In the genomic region with DNA sequence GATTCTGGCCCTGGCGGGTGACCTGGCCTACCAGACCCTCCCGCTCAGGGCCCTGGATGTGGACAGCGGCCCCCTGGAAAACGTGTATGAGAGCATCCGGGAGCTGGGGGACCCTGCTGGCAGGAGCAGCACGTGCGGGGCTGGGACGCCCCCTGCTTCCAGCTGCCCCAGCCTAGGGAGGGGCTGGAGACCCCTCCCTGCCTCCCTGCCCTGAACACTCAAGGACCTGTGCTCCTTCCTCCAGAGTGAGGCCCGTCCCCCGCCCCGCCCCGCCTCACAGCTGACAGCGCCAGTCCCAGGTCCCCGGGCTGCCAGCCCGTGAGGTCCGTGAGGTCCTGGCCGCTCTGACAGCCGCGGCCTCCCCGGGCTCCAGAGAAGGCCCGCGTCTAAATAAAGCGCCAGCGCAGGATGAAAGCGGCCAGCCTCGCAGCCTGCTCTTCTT, we compare ENCODE assay signal across 8 cellular contexts. TPM values are rescaled to one million over a fixed set of nuclear protein-coding genes. Genes with fewer than 3 reads are reported as not detected.
DNase-seq lines count a peak whose midpoint lies in the region; ATAC-seq and TF ChIP-seq lines count a peak whose summit lies in the region.

No MANE protein-coding gene starts in this region.

- no peak for ATAC-seq in activated CD8-positive, alpha-beta memory T cell treated with anti-CD3 and anti-CD28 coated beads, Interleukin-2, amount 10 ng/mL, durations not matched to agents 7 days and 5 days
- no peak for ATAC-seq in GM21423 (IDR thresholded peaks at IDR 0.05; ENCODE audit: unreplicated experiment)
- no peak for ATAC-seq in GM18519 (IDR thresholded peaks at IDR 0.05; ENCODE audit: low FRiP score, unreplicated experiment)

- no peak overlapping the region for H3K27ac Mint-ChIP-seq in activated CD8-positive, alpha-beta memory T cell treated with anti-CD3 and anti-CD28 coated beads, Interleukin-2, amount 10 ng/mL, durations not matched to agents 7 days and 5 days

- H3K27ac ChIP-seq in cardiac muscle cell = peak overlapping the region; percentile 74

- DNase-seq in activated CD8-positive, alpha-beta memory T cell treated with anti-CD3 and anti-CD28 coated beads, Interleukin-2, amount 10 ng/mL, durations not matched to agents 7 days and 5 days = peak; percentile 57
- DNase-seq in activated CD8-positive, alpha-beta memory T cell treated with anti-CD3 and anti-CD28 coated beads for 24 hours = no peak
- DNase-seq in activated T-cell treated with anti-CD3 and anti-CD28 coated beads, Interleukin-2, amount 50 U/mL, for 48 hours = peak; percentile 49 to 58
- DNase-seq in cardiac muscle cell (ENCODE audit: low read depth in 1 of 2, low spot score in 1 of 2) (peak; percentile 29 to 87), renal cortical epithelial cell (ENCODE audit: low read depth) (peak; percentile 7), NCI-H1930 (lab: John Stamatoyannopoulos, UW) (no peak)

- no peaks in the 10 kb centered on the region for H3K27me3 Mint-ChIP-seq in activated CD8-positive, alpha-beta memory T cell treated with anti-CD3 and anti-CD28 coated beads, Interleukin-2, amount 10 ng/mL, durations not matched to agents 7 days and 5 days

- H3K4me3 ChIP-seq in cardiac muscle cell = peak overlapping the region; percentile 35

- H3K4me3 Mint-ChIP-seq in activated CD8-positive, alpha-beta memory T cell treated with anti-CD3 and anti-CD28 coated beads, Interleukin-2, amount 10 ng/mL, durations not matched to agents 7 days and 5 days = peak overlapping the region; percentile 80

- no peaks in the 10 kb centered on the region for H3K9me3 Mint-ChIP-seq in activated CD8-positive, alpha-beta memory T cell treated with anti-CD3 and anti-CD28 coated beads, Interleukin-2, amount 10 ng/mL, durations not matched to agents 7 days and 5 days (ENCODE audit: low read depth)

- H3K27me3 ChIP-seq in cardiac muscle cell = no peaks in the 10 kb centered on the region

- H3K36me3 Mint-ChIP-seq in activated CD8-positive, alpha-beta memory T cell treated with anti-CD3 and anti-CD28 coated beads, Interleukin-2, amount 10 ng/mL, durations not matched to agents 7 days and 5 days = peaks cover 5% of the 10 kb centered on the region

- no peak for TF ChIP-seq CTCF in cardiac muscle cell (IDR thresholded peaks at IDR 0.05; ENCODE audit: low read depth, low read length)

- CTCF ChIA-PET in activated CD8-positive, alpha-beta memory T cell treated with anti-CD3 and anti-CD28 coated beads, Interleukin-2, amount 10 ng/mL, durations not matched to agents 7 days and 5 days (lab: Charles Lee) = interaction anchor here (1.1 to 3.4 kb wide), 5 partner anchors 12 to 125 kb away, joined by 5 to 27 read pairs (median 6); partner anchors contain the start of genes ARFRP1 and ZGPAT

- H3K4me1 Mint-ChIP-seq in activated CD8-positive, alpha-beta memory T cell treated with anti-CD3 and anti-CD28 coated beads, Interleukin-2, amount 10 ng/mL, durations not matched to agents 7 days and 5 days = peaks cover 29% of the 10 kb centered on the region

- H3K36me3 ChIP-seq in cardiac muscle cell = peaks cover 21% of the 10 kb centered on the region

- H3K4me1 ChIP-seq in cardiac muscle cell (ENCODE audit: low read depth) = peaks cover 19% of the 10 kb centered on the region

- no peaks in the 10 kb centered on the region for H3K9me3 ChIP-seq in cardiac muscle cell (ENCODE audit: low read depth)

RNA-seq across cellular contexts. Expression of gene SLC2A4RG, which starts 0.9 kb away (rescaled TPM):
- 100 to 1,000 TPM in 1 of 2 experiments, 10 to 100 TPM in 1; 69.9 to 111 TPM for total RNA-seq in activated CD8-positive, alpha-beta memory T cell treated with anti-CD3 and anti-CD28 coated beads, Interleukin-2, amount 10 ng/mL, durations not matched to agents 7 days and 5 days
- 79.2 and 177 TPM in 2 replicates for total RNA-seq in cardiac muscle cell
- 46.6 and 58.0 TPM in 2 replicates for polyA plus RNA-seq in cardiac muscle cell
- total RNA-seq in renal cortical epithelial cell = 14.9 and 31.5 TPM in 2 replicates

RNA-seq across cellular contexts. Expression of gene LIME1, which starts 2.2 kb away (rescaled TPM):
- total RNA-seq in activated CD8-positive, alpha-beta memory T cell treated with anti-CD3 and anti-CD28 coated beads, Interleukin-2, amount 10 ng/mL, durations not matched to agents 7 days and 5 days = 100 to 1,000 TPM in 1 of 2 experiments, 10 to 100 TPM in 1; 49.2 to 138 TPM
- total RNA-seq in cardiac muscle cell = 10.1 and 19.2 TPM in 2 replicates
- 7.0 and 17.4 TPM in 2 replicates for polyA plus RNA-seq in cardiac muscle cell
- total RNA-seq in renal cortical epithelial cell = 3.5 and 4.3 TPM in 2 replicates

RNA-seq across cellular contexts. Expression of gene ZGPAT, which starts 30.9 kb away (rescaled TPM):
- 10 to 100 TPM; 38.8 to 54.6 TPM for total RNA-seq in activated CD8-positive, alpha-beta memory T cell treated with anti-CD3 and anti-CD28 coated beads, Interleukin-2, amount 10 ng/mL, durations not matched to agents 7 days and 5 days
- total RNA-seq in cardiac muscle cell (36.3 and 48.8 TPM in 2 replicates), renal cortical epithelial cell (25.7 and 30.6 TPM in 2 replicates)
- 30.0 and 37.5 TPM in 2 replicates for polyA plus RNA-seq in cardiac muscle cell

RNA-seq across cellular contexts. Expression of gene ARFRP1, which starts 30.9 kb away (rescaled TPM):
- total RNA-seq in activated CD8-positive, alpha-beta memory T cell treated with anti-CD3 and anti-CD28 coated beads, Interleukin-2, amount 10 ng/mL, durations not matched to agents 7 days and 5 days = 10 to 100 TPM; 62.6 to 62.7 TPM
- total RNA-seq in cardiac muscle cell = 46.1 and 61.3 TPM in 2 replicates
- 75.0 and 85.1 TPM in 2 replicates for polyA plus RNA-seq in cardiac muscle cell
- total RNA-seq in renal cortical epithelial cell = 30.0 and 59.2 TPM in 2 replicates

RNA-seq across cellular contexts. Expression of gene TNFRSF6B, which starts 42.3 kb away (rescaled TPM):
- not detected for total RNA-seq in activated CD8-positive, alpha-beta memory T cell treated with anti-CD3 and anti-CD28 coated beads, Interleukin-2, amount 10 ng/mL, durations not matched to agents 7 days and 5 days
- total RNA-seq in cardiac muscle cell (9.5 and 10.3 TPM in 2 replicates), renal cortical epithelial cell (10.8 and 191 TPM in 2 replicates)
- 3.3 and 4.9 TPM in 2 replicates for polyA plus RNA-seq in cardiac muscle cell

Comparison
In these comparisons a context has a peak if more than half of its experiments do, and no peak if none do; other contexts are left out.
1. DNase-seq: peak in activated CD8-positive, alpha-beta memory T cell treated with anti-CD3 and anti-CD28 coated beads, Interleukin-2, amount 10 ng/mL, durations not matched to agents 7 days and 5 days (single experiment), activated T-cell treated with anti-CD3 and anti-CD28 coated beads, Interleukin-2, amount 50 U/mL, for 48 hours (2 of 2), cardiac muscle cell (2 of 2) and renal cortical epithelial cell (single experiment); none in activated CD8-positive, alpha-beta memory T cell treated with anti-CD3 and anti-CD28 coated beads for 24 hours (single experiment) and NCI-H1930 (0 of 2).